In genomic region chr5:133788121-133788520, GRCh38 we compare ENCODE assay signal across 17 cellular contexts.
DNase-seq lines count a peak whose midpoint lies in the region; ATAC-seq and TF ChIP-seq lines count a peak whose summit lies in the region.
"Had no signal": no experiment of that assay in that cellular context is flagged by ENCODE, and none has a peak within 500 bp of the region (broad histone marks: within the 10 kb centered on the region; RNA-seq: fewer than 3 reads in every experiment).

No MANE protein-coding gene starts in this region.

- intact Hi-C loops in activated T-helper 1 cell treated with anti-CD3 and anti-CD28 coated beads, Interleukin-12 subunit alpha, Interleukin-12 subunit beta, Interleukin-2, Interleukin-4 antibody, amounts not matched to agents 30 ng/mL and 10 ng/mL and 1 ng/mL, durations not matched to agents 14 hours and 24 hours and 36 hours (cut with micrococcal nuclease) = no loop called here
- intact Hi-C loops in naive thymus-derived CD4-positive, alpha-beta T cell (cut with micrococcal nuclease) = no loop called here
- intact Hi-C loops in right cardiac atrium (cut with DNase I) = no loop called here

- H3K27ac Mint-ChIP-seq in activated T-helper 1 cell treated with anti-CD3 and anti-CD28 coated beads, Interleukin-12 subunit alpha, Interleukin-12 subunit beta, Interleukin-2, Interleukin-4 antibody, amounts not matched to agents 30 ng/mL and 10 ng/mL and 1 ng/mL, durations not matched to agents 14 hours and 24 hours and 36 hours = peak overlapping the region; percentile 4
- no peak overlapping the region for H3K27ac Mint-ChIP-seq in endodermal cell
- H3K27ac Mint-ChIP-seq in naive thymus-derived CD4-positive, alpha-beta T cell = no peak overlapping the region
- H3K27ac Mint-ChIP-seq: B cell; CD4-positive, CD25-positive, alpha-beta regulatory T cell; CD8-positive, alpha-beta T cell had no signal

- H3K27me3 ChIP-seq in endodermal cell (ENCODE audit: control insufficient read depth, insufficient read depth, low read length, poor library complexity, severe bottlenecking) (no peaks in the 10 kb centered on the region), right cardiac atrium (ENCODE audit: control insufficient read depth, insufficient read depth) (no peaks in the 10 kb centered on the region)
- H3K27me3 ChIP-seq in naive thymus-derived CD4-positive, alpha-beta T cell (ENCODE audit: control insufficient read depth in 2 of 2, insufficient read depth in 2 of 2, low read length in 2 of 2) = no peaks in the 10 kb centered on the region
- H3K27me3 ChIP-seq: BLaER1 had no signal

- CTCF ChIA-PET in naive thymus-derived CD4-positive, alpha-beta T cell (lab: Charles Lee) = no interaction called here

- POLR2A ChIA-PET in naive thymus-derived CD4-positive, alpha-beta T cell (lab: Charles Lee) = no interaction called here

- H3K9me3 ChIP-seq in endodermal cell (ENCODE audit: control insufficient read depth, low read length) (no peaks in the 10 kb centered on the region), right cardiac atrium (ENCODE audit: control insufficient read depth, low read length) (no peaks in the 10 kb centered on the region)
- no peaks in the 10 kb centered on the region for H3K9me3 ChIP-seq in naive thymus-derived CD4-positive, alpha-beta T cell (ENCODE audit: control insufficient read depth in 2 of 3, low read length in 3 of 3)
- H3K9me3 ChIP-seq: Caco-2 had no signal

- WGBS in endodermal cell (ENCODE audit: insufficient coverage in 1 of 2, insufficient read length in 1 of 2), 2 experiments = 94 to 97% methylated on average over 9 to 11 of the region's 11 CpGs
- WGBS in right cardiac atrium = 90% methylated on average over 11 of the region's 11 CpGs

- peaks cover 20% of the 10 kb centered on the region for H3K27me3 Mint-ChIP-seq in activated T-helper 1 cell treated with anti-CD3 and anti-CD28 coated beads, Interleukin-12 subunit alpha, Interleukin-12 subunit beta, Interleukin-2, Interleukin-4 antibody, amounts not matched to agents 30 ng/mL and 10 ng/mL and 1 ng/mL, durations not matched to agents 14 hours and 24 hours and 36 hours (ENCODE audit: insufficient read depth)
- peaks cover 2% of the 10 kb centered on the region for H3K27me3 Mint-ChIP-seq in endodermal cell (ENCODE audit: insufficient read depth)
- H3K27me3 Mint-ChIP-seq in naive thymus-derived CD4-positive, alpha-beta T cell = peaks cover 0 to 12% (median 0%) of the 10 kb centered on the region in 5 donors

- H3K9ac ChIP-seq in endodermal cell (ENCODE audit: extremely low read depth, low read length, poor library complexity, severe bottlenecking) = no peak overlapping the region
- H3K9ac ChIP-seq: BLaER1 had no signal

- H3K4me3 ChIP-seq in endodermal cell (ENCODE audit: low read length) (no peak overlapping the region), right cardiac atrium (ENCODE audit: low read length) (no peak overlapping the region)
- no peak overlapping the region for H3K4me3 ChIP-seq in naive thymus-derived CD4-positive, alpha-beta T cell (ENCODE audit: low read length)
- H3K4me3 ChIP-seq: BLaER1 had no signal

- H3K9me3 Mint-ChIP-seq in activated T-helper 1 cell treated with anti-CD3 and anti-CD28 coated beads, Interleukin-12 subunit alpha, Interleukin-12 subunit beta, Interleukin-2, Interleukin-4 antibody, amounts not matched to agents 30 ng/mL and 10 ng/mL and 1 ng/mL, durations not matched to agents 14 hours and 24 hours and 36 hours = peaks cover 9% of the 10 kb centered on the region
- H3K9me3 Mint-ChIP-seq in endodermal cell = no peaks in the 10 kb centered on the region
- H3K9me3 Mint-ChIP-seq in naive thymus-derived CD4-positive, alpha-beta T cell = peaks cover 0 to 5% (median 3%) of the 10 kb centered on the region in 11 donors
- H3K9me3 Mint-ChIP-seq: CD8-positive, alpha-beta T cell had no signal

- H3K4me1 ChIP-seq in endodermal cell (ENCODE audit: control insufficient read depth, insufficient read depth, low read length) = peaks cover 3% of the 10 kb centered on the region
- no peaks in the 10 kb centered on the region for H3K4me1 ChIP-seq in naive thymus-derived CD4-positive, alpha-beta T cell (ENCODE audit: control insufficient read depth in 2 of 2, insufficient read depth in 2 of 2, low read length in 2 of 2)
- no peaks in the 10 kb centered on the region for H3K4me1 ChIP-seq in right cardiac atrium (ENCODE audit: control insufficient read depth, insufficient read depth, low read length)
- H3K4me1 ChIP-seq: BLaER1 had no signal

- H3K27ac ChIP-seq in endodermal cell (ENCODE audit: low read depth, low read length) (no peak overlapping the region), right cardiac atrium (ENCODE audit: low read length) (no peak overlapping the region)
- H3K27ac ChIP-seq in naive thymus-derived CD4-positive, alpha-beta T cell (ENCODE audit: low read depth, low read length) = no peak overlapping the region
- H3K27ac ChIP-seq: BLaER1, C4-2B had no signal

- peak; percentile 18 for ATAC-seq in naive thymus-derived CD4-positive, alpha-beta T cell
- ATAC-seq in right cardiac atrium = no peak
- ATAC-seq: CD8-positive, alpha-beta T cell; HCT116 had no signal

- no peak for TF ChIP-seq CTCF in endodermal cell (conservative IDR thresholded peaks at IDR 0.05)

- H3K4me1 Mint-ChIP-seq in activated T-helper 1 cell treated with anti-CD3 and anti-CD28 coated beads, Interleukin-12 subunit alpha, Interleukin-12 subunit beta, Interleukin-2, Interleukin-4 antibody, amounts not matched to agents 30 ng/mL and 10 ng/mL and 1 ng/mL, durations not matched to agents 14 hours and 24 hours and 36 hours (ENCODE audit: low read depth) = no peaks in the 10 kb centered on the region
- H3K4me1 Mint-ChIP-seq in endodermal cell = peaks cover 40% of the 10 kb centered on the region
- H3K4me1 Mint-ChIP-seq in naive thymus-derived CD4-positive, alpha-beta T cell = no peaks in the 10 kb centered on the region
- H3K4me1 Mint-ChIP-seq: B cell; CD4-positive, CD25-positive, alpha-beta regulatory T cell had no signal

- no peak for DNase-seq in activated T-helper 1 cell treated with anti-CD3 and anti-CD28 coated beads, Interleukin-12 subunit alpha, Interleukin-12 subunit beta, Interleukin-2, Interleukin-4 antibody, amounts not matched to agents 30 ng/mL and 10 ng/mL and 1 ng/mL, durations not matched to agents 14 hours and 24 hours and 36 hours (ENCODE audit: low spot score)
- peak; percentile 55 for DNase-seq in endodermal cell
- no peak for DNase-seq in naive thymus-derived CD4-positive, alpha-beta T cell
- no peak for DNase-seq in AG20443 (ENCODE audit: low spot score)
- DNase-seq in right cardiac atrium = no peak
- DNase-seq in NCI-H1048 (lab: John Stamatoyannopoulos, UW) = no peak
- DNase-seq: Caco-2; CD4-positive, CD25-positive, alpha-beta regulatory T cell; CD8-positive, alpha-beta T cell; DMS153; DND-41; GOT3; H7 had no signal

- H3K36me3 ChIP-seq in endodermal cell (ENCODE audit: control insufficient read depth, insufficient read depth, low read length) = no peaks in the 10 kb centered on the region
- no peaks in the 10 kb centered on the region for H3K36me3 ChIP-seq in naive thymus-derived CD4-positive, alpha-beta T cell (ENCODE audit: control insufficient read depth in 2 of 3, insufficient read depth in 3 of 3, low read length in 3 of 3)
- H3K36me3 ChIP-seq: BLaER1 had no signal

- no peak overlapping the region for H3K4me3 Mint-ChIP-seq in activated T-helper 1 cell treated with anti-CD3 and anti-CD28 coated beads, Interleukin-12 subunit alpha, Interleukin-12 subunit beta, Interleukin-2, Interleukin-4 antibody, amounts not matched to agents 30 ng/mL and 10 ng/mL and 1 ng/mL, durations not matched to agents 14 hours and 24 hours and 36 hours
- H3K4me3 Mint-ChIP-seq in endodermal cell = no peak overlapping the region
- H3K4me3 Mint-ChIP-seq in naive thymus-derived CD4-positive, alpha-beta T cell = no peak overlapping the region
- H3K4me3 Mint-ChIP-seq: B cell; CD4-positive, CD25-positive, alpha-beta regulatory T cell; CD8-positive, alpha-beta T cell had no signal

- H3K36me3 Mint-ChIP-seq in activated T-helper 1 cell treated with anti-CD3 and anti-CD28 coated beads, Interleukin-12 subunit alpha, Interleukin-12 subunit beta, Interleukin-2, Interleukin-4 antibody, amounts not matched to agents 30 ng/mL and 10 ng/mL and 1 ng/mL, durations not matched to agents 14 hours and 24 hours and 36 hours (ENCODE audit: low read depth) = no peaks in the 10 kb centered on the region
- H3K36me3 Mint-ChIP-seq in endodermal cell (ENCODE audit: low read depth) = no peaks in the 10 kb centered on the region
- H3K36me3 Mint-ChIP-seq in naive thymus-derived CD4-positive, alpha-beta T cell = no peaks in the 10 kb centered on the region
- H3K36me3 Mint-ChIP-seq: CD4-positive, CD25-positive, alpha-beta regulatory T cell; CD8-positive, alpha-beta T cell had no signal
